Comparison of ENCODE assay signal across 1 cellular context in the genomic region with DNA sequence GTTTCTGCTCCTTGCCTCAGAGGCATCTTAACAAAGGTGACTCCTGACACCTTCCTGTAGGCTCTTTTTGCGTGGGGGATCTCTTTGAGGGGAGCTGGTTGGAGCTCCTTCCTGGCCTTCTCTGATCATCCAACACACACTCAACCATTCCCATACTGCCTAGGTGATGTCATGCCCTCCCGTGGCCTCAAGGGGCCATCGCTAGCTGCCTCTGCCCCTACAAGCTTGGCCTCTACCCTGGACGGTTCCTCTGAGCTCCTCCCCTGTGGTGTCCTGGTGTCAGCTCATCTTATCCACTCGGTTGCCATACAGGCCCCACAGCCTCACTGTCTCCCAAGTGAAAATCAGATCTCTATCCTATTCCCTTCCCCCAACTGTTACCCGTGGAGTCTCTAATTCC.
TF ChIP-seq lines count a peak whose summit lies in the region.

No MANE protein-coding gene starts in this region.

TF ChIP-seq in GM23338, 12 proteins besides CTCF, POLR2A, EP300 and RAD21 (continued from another document):
- TF ChIP-seq, protein P1, sequence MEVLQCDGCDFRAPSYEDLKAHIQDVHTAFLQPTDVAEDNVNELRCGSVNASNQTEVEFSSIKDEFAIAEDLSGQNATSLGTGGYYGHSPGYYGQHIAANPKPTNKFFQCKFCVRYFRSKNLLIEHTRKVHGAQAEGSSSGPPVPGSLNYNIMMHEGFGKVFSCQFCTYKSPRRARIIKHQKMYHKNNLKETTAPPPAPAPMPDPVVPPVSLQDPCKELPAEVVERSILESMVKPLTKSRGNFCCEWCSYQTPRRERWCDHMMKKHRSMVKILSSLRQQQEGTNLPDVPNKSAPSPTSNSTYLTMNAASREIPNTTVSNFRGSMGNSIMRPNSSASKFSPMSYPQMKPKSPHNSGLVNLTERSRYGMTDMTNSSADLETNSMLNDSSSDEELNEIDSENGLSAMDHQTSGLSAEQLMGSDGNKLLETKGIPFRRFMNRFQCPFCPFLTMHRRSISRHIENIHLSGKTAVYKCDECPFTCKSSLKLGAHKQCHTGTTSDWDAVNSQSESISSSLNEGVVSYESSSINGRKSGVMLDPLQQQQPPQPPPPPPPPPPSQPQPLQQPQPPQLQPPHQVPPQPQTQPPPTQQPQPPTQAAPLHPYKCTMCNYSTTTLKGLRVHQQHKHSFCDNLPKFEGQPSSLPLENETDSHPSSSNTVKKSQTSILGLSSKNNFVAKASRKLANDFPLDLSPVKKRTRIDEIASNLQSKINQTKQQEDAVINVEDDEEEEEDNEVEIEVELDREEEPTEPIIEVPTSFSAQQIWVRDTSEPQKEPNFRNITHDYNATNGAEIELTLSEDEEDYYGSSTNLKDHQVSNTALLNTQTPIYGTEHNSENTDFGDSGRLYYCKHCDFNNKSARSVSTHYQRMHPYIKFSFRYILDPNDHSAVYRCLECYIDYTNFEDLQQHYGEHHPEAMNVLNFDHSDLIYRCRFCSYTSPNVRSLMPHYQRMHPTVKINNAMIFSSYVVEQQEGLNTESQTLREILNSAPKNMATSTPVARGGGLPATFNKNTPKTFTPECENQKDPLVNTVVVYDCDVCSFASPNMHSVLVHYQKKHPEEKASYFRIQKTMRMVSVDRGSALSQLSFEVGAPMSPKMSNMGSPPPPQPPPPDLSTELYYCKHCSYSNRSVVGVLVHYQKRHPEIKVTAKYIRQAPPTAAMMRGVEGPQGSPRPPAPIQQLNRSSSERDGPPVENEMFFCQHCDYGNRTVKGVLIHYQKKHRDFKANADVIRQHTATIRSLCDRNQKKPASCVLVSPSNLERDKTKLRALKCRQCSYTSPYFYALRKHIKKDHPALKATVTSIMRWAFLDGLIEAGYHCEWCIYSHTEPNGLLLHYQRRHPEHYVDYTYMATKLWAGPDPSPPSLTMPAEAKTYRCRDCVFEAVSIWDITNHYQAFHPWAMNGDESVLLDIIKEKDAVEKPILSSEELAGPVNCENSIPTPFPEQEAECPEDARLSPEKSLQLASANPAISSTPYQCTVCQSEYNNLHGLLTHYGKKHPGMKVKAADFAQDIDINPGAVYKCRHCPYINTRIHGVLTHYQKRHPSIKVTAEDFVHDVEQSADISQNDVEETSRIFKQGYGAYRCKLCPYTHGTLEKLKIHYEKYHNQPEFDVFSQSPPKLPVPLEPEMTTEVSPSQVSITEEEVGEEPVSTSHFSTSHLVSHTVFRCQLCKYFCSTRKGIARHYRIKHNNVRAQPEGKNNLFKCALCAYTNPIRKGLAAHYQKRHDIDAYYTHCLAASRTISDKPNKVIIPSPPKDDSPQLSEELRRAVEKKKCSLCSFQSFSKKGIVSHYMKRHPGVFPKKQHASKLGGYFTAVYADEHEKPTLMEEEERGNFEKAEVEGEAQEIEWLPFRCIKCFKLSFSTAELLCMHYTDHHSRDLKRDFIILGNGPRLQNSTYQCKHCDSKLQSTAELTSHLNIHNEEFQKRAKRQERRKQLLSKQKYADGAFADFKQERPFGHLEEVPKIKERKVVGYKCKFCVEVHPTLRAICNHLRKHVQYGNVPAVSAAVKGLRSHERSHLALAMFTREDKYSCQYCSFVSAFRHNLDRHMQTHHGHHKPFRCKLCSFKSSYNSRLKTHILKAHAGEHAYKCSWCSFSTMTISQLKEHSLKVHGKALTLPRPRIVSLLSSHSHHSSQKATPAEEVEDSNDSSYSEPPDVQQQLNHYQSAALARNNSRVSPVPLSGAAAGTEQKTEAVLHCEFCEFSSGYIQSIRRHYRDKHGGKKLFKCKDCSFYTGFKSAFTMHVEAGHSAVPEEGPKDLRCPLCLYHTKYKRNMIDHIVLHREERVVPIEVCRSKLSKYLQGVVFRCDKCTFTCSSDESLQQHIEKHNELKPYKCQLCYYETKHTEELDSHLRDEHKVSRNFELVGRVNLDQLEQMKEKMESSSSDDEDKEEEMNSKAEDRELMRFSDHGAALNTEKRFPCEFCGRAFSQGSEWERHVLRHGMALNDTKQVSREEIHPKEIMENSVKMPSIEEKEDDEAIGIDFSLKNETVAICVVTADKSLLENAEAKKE (CRISPR knock-in tag; IDR thresholded peaks at IDR 0.05), result no peak
- TF ChIP-seq, protein P2, sequence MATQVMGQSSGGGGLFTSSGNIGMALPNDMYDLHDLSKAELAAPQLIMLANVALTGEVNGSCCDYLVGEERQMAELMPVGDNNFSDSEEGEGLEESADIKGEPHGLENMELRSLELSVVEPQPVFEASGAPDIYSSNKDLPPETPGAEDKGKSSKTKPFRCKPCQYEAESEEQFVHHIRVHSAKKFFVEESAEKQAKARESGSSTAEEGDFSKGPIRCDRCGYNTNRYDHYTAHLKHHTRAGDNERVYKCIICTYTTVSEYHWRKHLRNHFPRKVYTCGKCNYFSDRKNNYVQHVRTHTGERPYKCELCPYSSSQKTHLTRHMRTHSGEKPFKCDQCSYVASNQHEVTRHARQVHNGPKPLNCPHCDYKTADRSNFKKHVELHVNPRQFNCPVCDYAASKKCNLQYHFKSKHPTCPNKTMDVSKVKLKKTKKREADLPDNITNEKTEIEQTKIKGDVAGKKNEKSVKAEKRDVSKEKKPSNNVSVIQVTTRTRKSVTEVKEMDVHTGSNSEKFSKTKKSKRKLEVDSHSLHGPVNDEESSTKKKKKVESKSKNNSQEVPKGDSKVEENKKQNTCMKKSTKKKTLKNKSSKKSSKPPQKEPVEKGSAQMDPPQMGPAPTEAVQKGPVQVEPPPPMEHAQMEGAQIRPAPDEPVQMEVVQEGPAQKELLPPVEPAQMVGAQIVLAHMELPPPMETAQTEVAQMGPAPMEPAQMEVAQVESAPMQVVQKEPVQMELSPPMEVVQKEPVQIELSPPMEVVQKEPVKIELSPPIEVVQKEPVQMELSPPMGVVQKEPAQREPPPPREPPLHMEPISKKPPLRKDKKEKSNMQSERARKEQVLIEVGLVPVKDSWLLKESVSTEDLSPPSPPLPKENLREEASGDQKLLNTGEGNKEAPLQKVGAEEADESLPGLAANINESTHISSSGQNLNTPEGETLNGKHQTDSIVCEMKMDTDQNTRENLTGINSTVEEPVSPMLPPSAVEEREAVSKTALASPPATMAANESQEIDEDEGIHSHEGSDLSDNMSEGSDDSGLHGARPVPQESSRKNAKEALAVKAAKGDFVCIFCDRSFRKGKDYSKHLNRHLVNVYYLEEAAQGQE (IDR thresholded peaks at IDR 0.05; ENCODE audit: unreplicated experiment), result no peak
- TF ChIP-seq NANOG (IDR thresholded peaks at IDR 0.05; ENCODE audit: borderline replicate concordance) (no peak), EZH2phosphoT487 (IDR thresholded peaks at IDR 0.05; ENCODE audit: unreplicated experiment) (no peak), JUNB (IDR thresholded peaks at IDR 0.05; ENCODE audit: unreplicated experiment) (no peak)
- TF ChIP-seq, protein P3, sequence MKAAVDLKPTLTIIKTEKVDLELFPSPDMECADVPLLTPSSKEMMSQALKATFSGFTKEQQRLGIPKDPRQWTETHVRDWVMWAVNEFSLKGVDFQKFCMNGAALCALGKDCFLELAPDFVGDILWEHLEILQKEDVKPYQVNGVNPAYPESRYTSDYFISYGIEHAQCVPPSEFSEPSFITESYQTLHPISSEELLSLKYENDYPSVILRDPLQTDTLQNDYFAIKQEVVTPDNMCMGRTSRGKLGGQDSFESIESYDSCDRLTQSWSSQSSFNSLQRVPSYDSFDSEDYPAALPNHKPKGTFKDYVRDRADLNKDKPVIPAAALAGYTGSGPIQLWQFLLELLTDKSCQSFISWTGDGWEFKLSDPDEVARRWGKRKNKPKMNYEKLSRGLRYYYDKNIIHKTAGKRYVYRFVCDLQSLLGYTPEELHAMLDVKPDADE (IDR thresholded peaks at IDR 0.05), result no peak
